1 cellular context compared by ENCODE assay signal in genomic region chr18:63155169-63155852, GRCh38.
A peak's percentile ranks its signal among the peaks of the same experiment; 100 is the strongest.
TF ChIP-seq lines count a peak whose summit lies in the region.

No MANE protein-coding gene starts in this region.

TF ChIP-seq in HepG2, 621 proteins besides CTCF, POLR2A, EP300 and RAD21 (continued from another document and continues in another):
- TF ChIP-seq, protein P1, sequence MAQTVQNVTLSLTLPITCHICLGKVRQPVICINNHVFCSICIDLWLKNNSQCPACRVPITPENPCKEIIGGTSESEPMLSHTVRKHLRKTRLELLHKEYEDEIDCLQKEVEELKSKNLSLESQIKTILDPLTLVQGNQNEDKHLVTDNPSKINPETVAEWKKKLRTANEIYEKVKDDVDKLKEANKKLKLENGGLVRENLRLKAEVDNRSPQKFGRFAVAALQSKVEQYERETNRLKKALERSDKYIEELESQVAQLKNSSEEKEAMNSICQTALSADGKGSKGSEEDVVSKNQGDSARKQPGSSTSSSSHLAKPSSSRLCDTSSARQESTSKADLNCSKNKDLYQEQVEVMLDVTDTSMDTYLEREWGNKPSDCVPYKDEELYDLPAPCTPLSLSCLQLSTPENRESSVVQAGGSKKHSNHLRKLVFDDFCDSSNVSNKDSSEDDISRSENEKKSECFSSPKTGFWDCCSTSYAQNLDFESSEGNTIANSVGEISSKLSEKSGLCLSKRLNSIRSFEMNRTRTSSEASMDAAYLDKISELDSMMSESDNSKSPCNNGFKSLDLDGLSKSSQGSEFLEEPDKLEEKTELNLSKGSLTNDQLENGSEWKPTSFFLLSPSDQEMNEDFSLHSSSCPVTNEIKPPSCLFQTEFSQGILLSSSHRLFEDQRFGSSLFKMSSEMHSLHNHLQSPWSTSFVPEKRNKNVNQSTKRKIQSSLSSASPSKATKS (CRISPR knock-in tag; IDR thresholded peaks at IDR 0.05) = no peak
- TF ChIP-seq SYNCRIP (IDR thresholded peaks at IDR 0.05; ENCODE audit: insufficient read depth, low read depth, low read length) (no peak), ZNF883 (CRISPR knock-in tag; IDR thresholded peaks at IDR 0.05; ENCODE audit: not compliant biosample characterization) (peak; percentile 26), ZNF572 (CRISPR knock-in tag; IDR thresholded peaks at IDR 0.05) (no peak), ZNF296 (CRISPR knock-in tag; conservative IDR thresholded peaks at IDR 0.05) (no peak), ZBTB42 (CRISPR knock-in tag; IDR thresholded peaks at IDR 0.05) (no peak), AFF4 (CRISPR knock-in tag; IDR thresholded peaks at IDR 0.05) (no peak), ADNP (CRISPR knock-in tag; IDR thresholded peaks at IDR 0.05) (no peak), ZNF788 (CRISPR knock-in tag; IDR thresholded peaks at IDR 0.05; ENCODE audit: borderline replicate concordance) (no peak; the same call in 1 of the 2 replicates), ZFAT (CRISPR knock-in tag; conservative IDR thresholded peaks at IDR 0.05) (no peak), KDM4B (CRISPR knock-in tag; IDR thresholded peaks at IDR 0.05) (no peak), ZNF574 (CRISPR knock-in tag; IDR thresholded peaks at IDR 0.05) (no peak; the same call in 1 of the 2 replicates), SRY (CRISPR knock-in tag; IDR thresholded peaks at IDR 0.05) (no peak), SOX13 (IDR thresholded peaks at IDR 0.05) (no peak), SOX13 (CRISPR knock-in tag; conservative IDR thresholded peaks at IDR 0.05 in 1 of 2, IDR thresholded peaks at IDR 0.05 in 1 of 2) (no peak), FOXK1 (CRISPR knock-in tag; IDR thresholded peaks at IDR 0.05; ENCODE audit: borderline replicate concordance, low read depth) (no peak), CHD2 (IDR thresholded peaks at IDR 0.05; ENCODE audit: low read depth, low read length) (no peak), TOE1 (CRISPR knock-in tag; IDR thresholded peaks at IDR 0.05) (no peak), GTF2F1 (IDR thresholded peaks at IDR 0.05; ENCODE audit: low read length) (no peak), KLF9 (CRISPR knock-in tag; IDR thresholded peaks at IDR 0.05; ENCODE audit: low read depth) (no peak), GPBP1L1 (CRISPR knock-in tag; IDR thresholded peaks at IDR 0.05) (no peak), ARNTL (CRISPR knock-in tag; IDR thresholded peaks at IDR 0.05) (no peak), SAP130 (CRISPR knock-in tag; IDR thresholded peaks at IDR 0.05; ENCODE audit: low read depth) (no peak), ZNF563 (CRISPR knock-in tag; IDR thresholded peaks at IDR 0.05) (no peak), E2F5 (CRISPR knock-in tag; conservative IDR thresholded peaks at IDR 0.05) (no peak), ZNF781 (CRISPR knock-in tag; IDR thresholded peaks at IDR 0.05; ENCODE audit: borderline replicate concordance, not compliant biosample characterization) (no peak), ZFY (CRISPR knock-in tag; IDR thresholded peaks at IDR 0.05) (no peak), THRA (CRISPR knock-in tag; IDR thresholded peaks at IDR 0.05; ENCODE audit: borderline replicate concordance) (no peak), ZNF746 (CRISPR knock-in tag; IDR thresholded peaks at IDR 0.05) (no peak), ZSCAN5A (CRISPR knock-in tag; IDR thresholded peaks at IDR 0.05; ENCODE audit: borderline replicate concordance) (no peak), SPEN (CRISPR knock-in tag; IDR thresholded peaks at IDR 0.05; ENCODE audit: low read depth) (no peak), CAMTA2 (CRISPR knock-in tag; IDR thresholded peaks at IDR 0.05; ENCODE audit: borderline replicate concordance) (no peak), FOSL1 (CRISPR knock-in tag; IDR thresholded peaks at IDR 0.05; ENCODE audit: borderline replicate concordance) (no peak), SMC3 (IDR thresholded peaks at IDR 0.05; ENCODE audit: low read length) (peak; percentile 44), ZKSCAN5 (CRISPR knock-in tag; IDR thresholded peaks at IDR 0.05) (no peak), REST (IDR thresholded peaks at IDR 0.05; ENCODE audit: borderline replicate concordance in 1 of 2, low read depth in 1 of 2, low read length in 2 of 2) (no peak), MTERF4 (CRISPR knock-in tag; IDR thresholded peaks at IDR 0.05) (no peak), KDM5A (IDR thresholded peaks at IDR 0.05; ENCODE audit: borderline replicate concordance, low read length) (no peak), ZKSCAN8 (CRISPR knock-in tag; IDR thresholded peaks at IDR 0.05; ENCODE audit: borderline replicate concordance) (no peak), PRMT3 (CRISPR knock-in tag; IDR thresholded peaks at IDR 0.05; ENCODE audit: borderline replicate concordance, low read depth) (no peak), PITX1 (CRISPR knock-in tag; IDR thresholded peaks at IDR 0.05) (no peak), ZNF207 (IDR thresholded peaks at IDR 0.05; ENCODE audit: borderline replicate concordance) (no peak), TRAFD1 (CRISPR knock-in tag; IDR thresholded peaks at IDR 0.05; ENCODE audit: borderline replicate concordance) (no peak; the same call in 1 of the 2 replicates), ZNF354B (CRISPR knock-in tag; IDR thresholded peaks at IDR 0.05) (no peak)
